In genomic region chr15:32888221-32888761, GRCh38 we compare ENCODE assay signal across 1 cellular context.
TF ChIP-seq lines count a peak whose summit lies in the region.

No MANE protein-coding gene starts in this region.

TF ChIP-seq in A549, 52 proteins besides CTCF, POLR2A, EP300 and RAD21 (continued from another document):
- TF ChIP-seq HMGXB4 (CRISPR knock-in tag; IDR thresholded peaks at IDR 0.05; ENCODE audit: borderline replicate concordance) (no peak), KDM5A (IDR thresholded peaks at IDR 0.05) (no peak), NPAS2 (CRISPR knock-in tag; IDR thresholded peaks at IDR 0.05; ENCODE audit: borderline replicate concordance) (no peak), ZNF302 (CRISPR knock-in tag; IDR thresholded peaks at IDR 0.05) (no peak), FOSB (CRISPR knock-in tag; IDR thresholded peaks at IDR 0.05) (no peak), TFCP2L1 (CRISPR knock-in tag; IDR thresholded peaks at IDR 0.05) (no peak), PBX3 (IDR thresholded peaks at IDR 0.05) (no peak), ZFP36 (IDR thresholded peaks at IDR 0.05; ENCODE audit: borderline replicate concordance, partially characterized antibody) (no peak)
